9 cellular contexts compared by ENCODE assay signal in genomic region chr16:13471478-13471877, GRCh38.
"Had no signal": no experiment of that assay in that cellular context is flagged by ENCODE, and none has a peak within 500 bp of the region (broad histone marks: within the 10 kb centered on the region; RNA-seq: fewer than 3 reads in every experiment).

No MANE protein-coding gene starts in this region.

- H3K4me3 Mint-ChIP-seq: IgD-negative memory B cell had no signal

- H3K27ac Mint-ChIP-seq: IgD-negative memory B cell had no signal

- DNase-seq: IMR-90, KBM-7, KG1 had no signal

- H3K36me3 Mint-ChIP-seq: IgD-negative memory B cell had no signal

- H3K4me3 ChIP-seq: K562 had no signal

- H3K27ac ChIP-seq: HL-60, KMS-11 had no signal

- FAIRE-seq: HepG2, HTR-8/SVneo, K562 had no signal

- H3K4me1 Mint-ChIP-seq: IgD-negative memory B cell had no signal

- ATAC-seq: HepG2, K562 had no signal
